34 cellular contexts compared by ENCODE assay signal in the genomic region with DNA sequence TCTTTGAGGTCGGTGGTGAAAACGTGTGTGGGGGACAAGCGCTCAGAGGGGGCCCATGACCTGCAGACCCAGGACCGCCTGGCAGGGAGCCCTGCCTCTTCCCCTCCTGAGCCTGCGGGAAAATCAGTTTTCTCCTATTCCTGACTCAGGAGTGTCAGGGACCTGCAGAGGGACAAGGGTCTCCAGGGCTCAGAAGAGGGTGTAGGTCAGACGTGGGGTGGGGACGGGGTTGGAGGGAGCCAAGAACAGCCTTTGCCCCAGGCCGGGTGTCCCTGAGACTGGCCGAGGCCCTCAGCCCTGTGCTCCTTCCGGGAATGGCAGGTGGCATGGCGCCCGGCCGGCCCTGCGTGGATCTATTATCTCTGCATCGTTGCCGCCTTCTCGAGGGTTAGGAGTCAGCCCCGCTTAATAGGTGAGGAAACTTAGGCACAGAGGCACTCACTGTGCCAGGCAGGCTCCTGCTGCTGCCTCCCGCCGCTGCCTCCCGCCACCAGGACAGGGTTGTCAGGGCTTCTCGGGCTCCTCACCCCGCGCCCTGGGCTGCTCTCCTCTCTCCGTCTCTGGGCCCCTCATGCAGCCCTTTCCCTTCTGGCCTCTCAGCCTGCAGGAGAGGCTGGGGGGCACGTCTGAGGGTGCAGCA. TPM values are rescaled to one million over a fixed set of nuclear protein-coding genes. Genes with fewer than 3 reads are reported as not detected.
"Had no signal": no experiment of that assay in that cellular context is flagged by ENCODE, and none has a peak within 500 bp of the region (broad histone marks: within the 10 kb centered on the region; RNA-seq: fewer than 3 reads in every experiment).

No MANE protein-coding gene starts in this region.

- H3K27ac ChIP-seq: adrenal gland, ascending aorta, breast epithelium, cardiac muscle cell, colonic mucosa, esophagus muscularis mucosa, gastroesophageal sphincter, heart right ventricle, VCaP had no signal

- FAIRE-seq: TTC549 had no signal

- H3K27me3 ChIP-seq: adrenal gland, ascending aorta, breast epithelium, cardiac muscle cell, colonic mucosa, foreskin keratinocyte had no signal

- H3K36me3 ChIP-seq: adrenal gland, ascending aorta, breast epithelium, cardiac muscle cell, colonic mucosa, esophagus muscularis mucosa, gastroesophageal sphincter, heart right ventricle had no signal

- H3K9me3 ChIP-seq: adrenal gland, ascending aorta, breast epithelium, colonic mucosa, heart right ventricle had no signal

- H3K4me1 ChIP-seq: adrenal gland, ascending aorta, breast epithelium, colonic mucosa, esophagus muscularis mucosa, foreskin keratinocyte, gastroesophageal sphincter, heart right ventricle had no signal

- H3K4me3 ChIP-seq: adrenal gland, ascending aorta, breast epithelium, cardiac muscle cell, colonic mucosa, esophagus muscularis mucosa, gastroesophageal sphincter, heart right ventricle had no signal

- DNase-seq: activated CD4-positive, alpha-beta memory T cell treated with anti-CD3 and anti-CD28 coated beads, Interleukin-2, amount 10 ng/mL, durations not matched to agents 7 days and 5 days; activated CD4-positive, alpha-beta T cell treated with anti-CD3 and anti-CD28 coated beads for 1 hour; activated CD4-positive, alpha-beta T cell treated with anti-CD3 and anti-CD28 coated beads for 4 hours; activated CD4-positive, alpha-beta T cell treated with anti-CD3 and anti-CD28 coated beads, Interleukin-2, amount 10 ng/mL, durations not matched to agents 7 days and 5 days; activated CD4-positive, alpha-beta T cell treated with anti-CD3 and anti-CD28 coated beads, Interleukin-2, amount 50 U/mL, for 4 hours; activated CD8-positive, alpha-beta memory T cell treated with anti-CD3 and anti-CD28 coated beads, Interleukin-2, amount 50 U/mL, for 48 hours; activated effector memory CD4-positive, alpha-beta T cell treated with anti-CD3 and anti-CD28 coated beads, Interleukin-2, amount 50 U/mL, for 16 hours; activated naive CD4-positive, alpha-beta T cell treated with anti-CD3 and anti-CD28 coated beads for 36 hours; activated naive CD8-positive, alpha-beta T cell treated with anti-CD3 and anti-CD28 coated beads for 36 hours; activated naive CD8-positive, alpha-beta T cell treated with anti-CD3 and anti-CD28 coated beads, Interleukin-2, amount 50 U/mL, for 24 hours; activated T-cell treated with anti-CD3 and anti-CD28 coated beads for 4 hours; activated T-cell treated with anti-CD3 and anti-CD28 coated beads, Interleukin-2, amount 50 U/mL, for 48 hours; adrenal gland; amygdala; central memory CD4-positive, alpha-beta T cell; cerebellar nuclear complex; colonic mucosa; effector memory CD4-positive, alpha-beta T cell; endodermal cell; erythroblast; foreskin keratinocyte; heart right ventricle; SW 1271; T-cell; T-helper 9 cell had no signal

RNA-seq across cellular contexts. Expression of gene AJAP1, which starts 37.5 kb away (rescaled TPM):
- total RNA-seq: activated CD4-positive, alpha-beta memory T cell treated with anti-CD3 and anti-CD28 coated beads, Interleukin-2, amount 10 ng/mL, durations not matched to agents 7 days and 5 days; activated CD4-positive, alpha-beta T cell treated with anti-CD3 and anti-CD28 coated beads, Interleukin-2, amount 10 ng/mL, durations not matched to agents 7 days and 5 days; activated naive CD8-positive, alpha-beta T cell treated with anti-CD3 and anti-CD28 coated beads for 36 hours; activated T-helper 1 cell treated with anti-CD3 and anti-CD28 coated beads, Interleukin-12 subunit alpha, Interleukin-12 subunit beta, Interleukin-2, Interleukin-4 antibody, amounts not matched to agents 30 ng/mL and 10 ng/mL and 1 ng/mL, durations not matched to agents 14 hours and 24 hours and 36 hours; activated T-helper 2 cell treated with anti-CD3 and anti-CD28 coated beads, Interferon-gamma antibody, Interleukin-2, Interleukin-4, amounts not matched to agents 10 μg/mL and 5 μg/mL and 100 μg/mL, durations not matched to agents 14 hours and 24 hours and 36 hours; cardiac muscle cell had no signal
- polyA plus RNA-seq: cardiac muscle cell had no signal
